In the genomic region with DNA sequence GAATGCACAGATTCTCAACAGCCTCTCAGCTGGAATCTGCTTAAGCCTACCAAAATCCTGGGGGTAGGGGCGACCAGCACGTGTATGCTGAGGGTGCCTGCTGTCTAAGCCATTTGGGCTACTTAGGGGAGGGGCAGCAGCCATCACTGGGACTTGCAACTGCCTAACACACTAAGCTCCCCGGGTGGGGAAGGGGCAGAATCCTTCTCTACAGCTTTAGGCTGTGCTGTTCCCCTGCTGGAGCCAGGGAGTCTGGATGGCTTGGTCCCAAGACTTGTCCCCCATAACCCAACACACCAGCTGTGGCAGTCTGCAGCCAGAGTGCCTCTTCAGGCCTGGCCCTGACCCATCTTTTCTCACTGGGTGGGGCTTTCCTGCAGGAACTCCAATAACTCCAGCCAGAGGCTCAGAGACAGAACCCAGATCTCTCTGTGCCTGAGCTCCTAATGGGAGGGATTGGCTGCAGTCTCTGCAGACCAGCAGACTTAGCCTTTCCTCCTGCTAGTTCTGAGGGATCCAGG, we compare ENCODE assay signal across 29 cellular contexts.
"Had no signal": no experiment of that assay in that cellular context is flagged by ENCODE, and none has a peak within 500 bp of the region (broad histone marks: within the 10 kb centered on the region; RNA-seq: fewer than 3 reads in every experiment).

No MANE protein-coding gene starts in this region.

- H3K9me3 Mint-ChIP-seq: endodermal cell had no signal

- H3K4me3 ChIP-seq: gastrocnemius medialis, hepatocyte, lung, mucosa of descending colon, pancreas, smooth muscle cell, stomach, thyroid gland had no signal

- DNase-seq: effector CD8-positive, alpha-beta T cell; endodermal cell; foreskin fibroblast; gastrocnemius medialis; head of caudate nucleus; kidney; mucosa of descending colon; naive B cell; pancreas; stimulated activated CD4-positive, alpha-beta T cell treated with anti-CD3 and anti-CD28 coated beads, Interleukin-12 subunit alpha, Interleukin-12 subunit beta, amount 100 ng/mL, for 4 hours; stimulated activated CD4-positive, alpha-beta T cell treated with anti-CD3 and anti-CD28 coated beads, Interleukin-1b, Interleukin-23, amount 100 ng/mL, for 48 hours; stimulated activated CD4-positive, alpha-beta T cell treated with anti-CD3 and anti-CD28 coated beads, Interleukin-4, amount 100 ng/mL, for 1 hour; stimulated activated CD8-positive, alpha-beta memory T cell treated with anti-CD3 and anti-CD28 coated beads, Interleukin-4, amount 100 ng/mL, for 48 hours; stimulated activated naive CD4-positive, alpha-beta T cell; stomach; thyroid gland; trophoblast cell had no signal

- ATAC-seq: esophagus mucosa; gastrocnemius medialis; left lobe of liver; mucosa of descending colon; natural killer cell treated with Interleukin-12 subunit alpha and Interleukin-12 subunit beta and Interleukin-15 and Interleukin-18, amount 100 ng/mL, for 72 hours; pancreas; sciatic nerve had no signal

- H3K27ac Mint-ChIP-seq: endodermal cell; memory B cell; mesothelial cell of epicardium; naive B cell; natural killer cell treated with Interleukin-12 subunit alpha and Interleukin-12 subunit beta and Interleukin-15 and Interleukin-18, amount 100 ng/mL, for 72 hours had no signal

- H3K27me3 Mint-ChIP-seq: memory B cell; naive B cell; natural killer cell treated with Interleukin-12 subunit alpha and Interleukin-12 subunit beta and Interleukin-15 and Interleukin-18, amount 100 ng/mL, for 72 hours had no signal

- H3K27me3 ChIP-seq: gastrocnemius medialis, hepatocyte, neutrophil, pancreas, stomach, thyroid gland had no signal

- H3K4me1 Mint-ChIP-seq: endodermal cell, memory B cell, naive B cell had no signal

- H3K4me1 ChIP-seq: gastrocnemius medialis, pancreas, stomach, thyroid gland had no signal

- H3K36me3 Mint-ChIP-seq: memory B cell; naive B cell; natural killer cell treated with Interleukin-12 subunit alpha and Interleukin-12 subunit beta and Interleukin-15 and Interleukin-18, amount 100 ng/mL, for 72 hours had no signal

- H3K4me3 Mint-ChIP-seq: endodermal cell; memory B cell; mesothelial cell of epicardium; naive B cell; natural killer cell treated with Interleukin-12 subunit alpha and Interleukin-12 subunit beta and Interleukin-15 and Interleukin-18, amount 100 ng/mL, for 72 hours; neural crest cell had no signal

- H3K9me3 ChIP-seq: gastrocnemius medialis, mucosa of descending colon, neutrophil, pancreas, thyroid gland had no signal

- H3K27ac ChIP-seq: epithelial cell of prostate, gastrocnemius medialis, hepatocyte, neutrophil, pancreas, stomach, thyroid gland had no signal

- H3K36me3 ChIP-seq: gastrocnemius medialis, neutrophil, pancreas, stomach, thyroid gland had no signal
